Comparison of ENCODE assay signal across 1 cellular context in the genomic region with DNA sequence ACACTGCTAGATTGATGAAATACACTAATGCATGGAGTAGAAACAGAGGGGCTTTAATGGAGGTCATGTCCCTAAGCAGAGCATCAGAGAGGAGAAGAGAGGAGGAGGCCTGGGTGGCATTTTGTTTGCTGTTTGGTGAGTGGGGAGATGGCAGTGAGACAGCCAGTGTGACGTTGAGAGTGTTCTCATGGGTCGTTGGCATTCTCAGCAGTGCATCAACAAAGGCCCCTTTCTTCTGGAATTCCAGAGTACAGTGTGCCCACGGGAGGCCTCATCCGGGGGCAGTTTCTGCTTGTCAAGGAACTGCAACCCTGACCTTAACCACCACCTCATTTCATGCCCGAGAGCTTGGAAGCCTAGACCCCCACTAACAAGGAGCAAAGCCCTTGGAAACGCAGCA.
TF ChIP-seq lines count a peak whose summit lies in the region.

No MANE protein-coding gene starts in this region.

TF ChIP-seq in GM23338, 12 proteins besides CTCF, POLR2A, EP300 and RAD21:
- TF ChIP-seq, protein P1, sequence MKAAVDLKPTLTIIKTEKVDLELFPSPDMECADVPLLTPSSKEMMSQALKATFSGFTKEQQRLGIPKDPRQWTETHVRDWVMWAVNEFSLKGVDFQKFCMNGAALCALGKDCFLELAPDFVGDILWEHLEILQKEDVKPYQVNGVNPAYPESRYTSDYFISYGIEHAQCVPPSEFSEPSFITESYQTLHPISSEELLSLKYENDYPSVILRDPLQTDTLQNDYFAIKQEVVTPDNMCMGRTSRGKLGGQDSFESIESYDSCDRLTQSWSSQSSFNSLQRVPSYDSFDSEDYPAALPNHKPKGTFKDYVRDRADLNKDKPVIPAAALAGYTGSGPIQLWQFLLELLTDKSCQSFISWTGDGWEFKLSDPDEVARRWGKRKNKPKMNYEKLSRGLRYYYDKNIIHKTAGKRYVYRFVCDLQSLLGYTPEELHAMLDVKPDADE (IDR thresholded peaks at IDR 0.05): no peak
- TF ChIP-seq, protein P2, sequence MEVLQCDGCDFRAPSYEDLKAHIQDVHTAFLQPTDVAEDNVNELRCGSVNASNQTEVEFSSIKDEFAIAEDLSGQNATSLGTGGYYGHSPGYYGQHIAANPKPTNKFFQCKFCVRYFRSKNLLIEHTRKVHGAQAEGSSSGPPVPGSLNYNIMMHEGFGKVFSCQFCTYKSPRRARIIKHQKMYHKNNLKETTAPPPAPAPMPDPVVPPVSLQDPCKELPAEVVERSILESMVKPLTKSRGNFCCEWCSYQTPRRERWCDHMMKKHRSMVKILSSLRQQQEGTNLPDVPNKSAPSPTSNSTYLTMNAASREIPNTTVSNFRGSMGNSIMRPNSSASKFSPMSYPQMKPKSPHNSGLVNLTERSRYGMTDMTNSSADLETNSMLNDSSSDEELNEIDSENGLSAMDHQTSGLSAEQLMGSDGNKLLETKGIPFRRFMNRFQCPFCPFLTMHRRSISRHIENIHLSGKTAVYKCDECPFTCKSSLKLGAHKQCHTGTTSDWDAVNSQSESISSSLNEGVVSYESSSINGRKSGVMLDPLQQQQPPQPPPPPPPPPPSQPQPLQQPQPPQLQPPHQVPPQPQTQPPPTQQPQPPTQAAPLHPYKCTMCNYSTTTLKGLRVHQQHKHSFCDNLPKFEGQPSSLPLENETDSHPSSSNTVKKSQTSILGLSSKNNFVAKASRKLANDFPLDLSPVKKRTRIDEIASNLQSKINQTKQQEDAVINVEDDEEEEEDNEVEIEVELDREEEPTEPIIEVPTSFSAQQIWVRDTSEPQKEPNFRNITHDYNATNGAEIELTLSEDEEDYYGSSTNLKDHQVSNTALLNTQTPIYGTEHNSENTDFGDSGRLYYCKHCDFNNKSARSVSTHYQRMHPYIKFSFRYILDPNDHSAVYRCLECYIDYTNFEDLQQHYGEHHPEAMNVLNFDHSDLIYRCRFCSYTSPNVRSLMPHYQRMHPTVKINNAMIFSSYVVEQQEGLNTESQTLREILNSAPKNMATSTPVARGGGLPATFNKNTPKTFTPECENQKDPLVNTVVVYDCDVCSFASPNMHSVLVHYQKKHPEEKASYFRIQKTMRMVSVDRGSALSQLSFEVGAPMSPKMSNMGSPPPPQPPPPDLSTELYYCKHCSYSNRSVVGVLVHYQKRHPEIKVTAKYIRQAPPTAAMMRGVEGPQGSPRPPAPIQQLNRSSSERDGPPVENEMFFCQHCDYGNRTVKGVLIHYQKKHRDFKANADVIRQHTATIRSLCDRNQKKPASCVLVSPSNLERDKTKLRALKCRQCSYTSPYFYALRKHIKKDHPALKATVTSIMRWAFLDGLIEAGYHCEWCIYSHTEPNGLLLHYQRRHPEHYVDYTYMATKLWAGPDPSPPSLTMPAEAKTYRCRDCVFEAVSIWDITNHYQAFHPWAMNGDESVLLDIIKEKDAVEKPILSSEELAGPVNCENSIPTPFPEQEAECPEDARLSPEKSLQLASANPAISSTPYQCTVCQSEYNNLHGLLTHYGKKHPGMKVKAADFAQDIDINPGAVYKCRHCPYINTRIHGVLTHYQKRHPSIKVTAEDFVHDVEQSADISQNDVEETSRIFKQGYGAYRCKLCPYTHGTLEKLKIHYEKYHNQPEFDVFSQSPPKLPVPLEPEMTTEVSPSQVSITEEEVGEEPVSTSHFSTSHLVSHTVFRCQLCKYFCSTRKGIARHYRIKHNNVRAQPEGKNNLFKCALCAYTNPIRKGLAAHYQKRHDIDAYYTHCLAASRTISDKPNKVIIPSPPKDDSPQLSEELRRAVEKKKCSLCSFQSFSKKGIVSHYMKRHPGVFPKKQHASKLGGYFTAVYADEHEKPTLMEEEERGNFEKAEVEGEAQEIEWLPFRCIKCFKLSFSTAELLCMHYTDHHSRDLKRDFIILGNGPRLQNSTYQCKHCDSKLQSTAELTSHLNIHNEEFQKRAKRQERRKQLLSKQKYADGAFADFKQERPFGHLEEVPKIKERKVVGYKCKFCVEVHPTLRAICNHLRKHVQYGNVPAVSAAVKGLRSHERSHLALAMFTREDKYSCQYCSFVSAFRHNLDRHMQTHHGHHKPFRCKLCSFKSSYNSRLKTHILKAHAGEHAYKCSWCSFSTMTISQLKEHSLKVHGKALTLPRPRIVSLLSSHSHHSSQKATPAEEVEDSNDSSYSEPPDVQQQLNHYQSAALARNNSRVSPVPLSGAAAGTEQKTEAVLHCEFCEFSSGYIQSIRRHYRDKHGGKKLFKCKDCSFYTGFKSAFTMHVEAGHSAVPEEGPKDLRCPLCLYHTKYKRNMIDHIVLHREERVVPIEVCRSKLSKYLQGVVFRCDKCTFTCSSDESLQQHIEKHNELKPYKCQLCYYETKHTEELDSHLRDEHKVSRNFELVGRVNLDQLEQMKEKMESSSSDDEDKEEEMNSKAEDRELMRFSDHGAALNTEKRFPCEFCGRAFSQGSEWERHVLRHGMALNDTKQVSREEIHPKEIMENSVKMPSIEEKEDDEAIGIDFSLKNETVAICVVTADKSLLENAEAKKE (CRISPR knock-in tag; IDR thresholded peaks at IDR 0.05): no peak
- TF ChIP-seq EZH2phosphoT487 (IDR thresholded peaks at IDR 0.05; ENCODE audit: unreplicated experiment) (no peak), NANOG (IDR thresholded peaks at IDR 0.05; ENCODE audit: borderline replicate concordance) (no peak), EZH2 (IDR thresholded peaks at IDR 0.05; ENCODE audit: low read depth, unreplicated experiment) (no peak)
- TF ChIP-seq, protein P3, sequence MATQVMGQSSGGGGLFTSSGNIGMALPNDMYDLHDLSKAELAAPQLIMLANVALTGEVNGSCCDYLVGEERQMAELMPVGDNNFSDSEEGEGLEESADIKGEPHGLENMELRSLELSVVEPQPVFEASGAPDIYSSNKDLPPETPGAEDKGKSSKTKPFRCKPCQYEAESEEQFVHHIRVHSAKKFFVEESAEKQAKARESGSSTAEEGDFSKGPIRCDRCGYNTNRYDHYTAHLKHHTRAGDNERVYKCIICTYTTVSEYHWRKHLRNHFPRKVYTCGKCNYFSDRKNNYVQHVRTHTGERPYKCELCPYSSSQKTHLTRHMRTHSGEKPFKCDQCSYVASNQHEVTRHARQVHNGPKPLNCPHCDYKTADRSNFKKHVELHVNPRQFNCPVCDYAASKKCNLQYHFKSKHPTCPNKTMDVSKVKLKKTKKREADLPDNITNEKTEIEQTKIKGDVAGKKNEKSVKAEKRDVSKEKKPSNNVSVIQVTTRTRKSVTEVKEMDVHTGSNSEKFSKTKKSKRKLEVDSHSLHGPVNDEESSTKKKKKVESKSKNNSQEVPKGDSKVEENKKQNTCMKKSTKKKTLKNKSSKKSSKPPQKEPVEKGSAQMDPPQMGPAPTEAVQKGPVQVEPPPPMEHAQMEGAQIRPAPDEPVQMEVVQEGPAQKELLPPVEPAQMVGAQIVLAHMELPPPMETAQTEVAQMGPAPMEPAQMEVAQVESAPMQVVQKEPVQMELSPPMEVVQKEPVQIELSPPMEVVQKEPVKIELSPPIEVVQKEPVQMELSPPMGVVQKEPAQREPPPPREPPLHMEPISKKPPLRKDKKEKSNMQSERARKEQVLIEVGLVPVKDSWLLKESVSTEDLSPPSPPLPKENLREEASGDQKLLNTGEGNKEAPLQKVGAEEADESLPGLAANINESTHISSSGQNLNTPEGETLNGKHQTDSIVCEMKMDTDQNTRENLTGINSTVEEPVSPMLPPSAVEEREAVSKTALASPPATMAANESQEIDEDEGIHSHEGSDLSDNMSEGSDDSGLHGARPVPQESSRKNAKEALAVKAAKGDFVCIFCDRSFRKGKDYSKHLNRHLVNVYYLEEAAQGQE (IDR thresholded peaks at IDR 0.05; ENCODE audit: unreplicated experiment): no peak
